In genomic region chr4:40856836-40857362, GRCh38 we compare ENCODE assay signal across 8 cellular contexts.
DNase-seq lines count a peak whose midpoint lies in the region; ATAC-seq and TF ChIP-seq lines count a peak whose summit lies in the region.

No MANE protein-coding gene starts in this region.

- no peaks in the 10 kb centered on the region for H3K27me3 ChIP-seq in brain microvascular endothelial cell (replicated peaks)

- H3K27ac Mint-ChIP-seq in T-cell: no peak overlapping the region

- in situ Hi-C loops in KBM-7 (cut with MboI; ENCODE audit: low pct_unique_long_range_greater_than_20kb, low sequenced_read_pairs): no loop called here
- in situ Hi-C loops in brain microvascular endothelial cell (cut with HindIII; ENCODE audit: low pct_ligation_motif_present, low sequenced_read_pairs): no loop called here

- no peaks in the 10 kb centered on the region for H3K9me3 Mint-ChIP-seq in T-cell

- H3K27ac ChIP-seq in brain microvascular endothelial cell: no peak overlapping the region

- peaks cover 28% of the 10 kb centered on the region for H3K36me3 ChIP-seq in brain microvascular endothelial cell (replicated peaks)

- CTCF ChIA-PET in T-cell (lab: Charles Lee): no interaction called here

- no peak for TF ChIP-seq CTCF in brain microvascular endothelial cell (IDR thresholded peaks at IDR 0.05; ENCODE audit: low read depth, low read length, missing control alignments)

- peak overlapping the region; percentile 59 to 81 (median 73) for H3K4me3 Mint-ChIP-seq in T-cell

- peak overlapping the region; percentile 38 for H3K4me3 ChIP-seq in brain microvascular endothelial cell (ENCODE audit: low read depth, low read length)

- H3K36me3 Mint-ChIP-seq in T-cell: no peaks in the 10 kb centered on the region

- POLR2A ChIA-PET in T-cell (lab: Charles Lee): no interaction called here

- H3K4me1 Mint-ChIP-seq in T-cell: peaks cover 12 to 15% (median 14%) of the 10 kb centered on the region in 3 donors

- DNase-seq in DMS153 treated with DMSO at 0.1 percent for 48 hours (lab: John Stamatoyannopoulos, UW; ENCODE audit: unreplicated experiment) (peak; percentile 30), KBM-7 (peak; percentile 77), T-cell (peak in 24 of 34 experiments; percentile 4 to 49 (median 19)), brain microvascular endothelial cell (no peak), inferior parietal cortex (ENCODE audit: extremely low spot score) (peak; percentile 53), OCI-M1 (lab: John Stamatoyannopoulos, UW) (no peak)
- peak; percentile 80 for DNase-seq in stimulated activated CD4-positive, alpha-beta T cell treated with anti-CD3 and anti-CD28 coated beads, Interleukin-15, amount 100 ng/mL, for 24 hours

- peak; percentile 86 for ATAC-seq in GM21515 (IDR thresholded peaks at IDR 0.05; ENCODE audit: unreplicated experiment)
- ATAC-seq in T-cell (replicated peaks in 1 of 4): peak; percentile 79 to 98 (median 86)

- H3K27me3 Mint-ChIP-seq in T-cell: peaks cover 50 to 51% of the 10 kb centered on the region in 2 donors

Comparison
In these comparisons a context has a peak if more than half of its experiments do, and no peak if none do; other contexts are left out.
1. DNase-seq: peak in DMS153 treated with DMSO at 0.1 percent for 48 hours (single experiment), KBM-7 (single experiment), T-cell (24 of 34), inferior parietal cortex (single experiment) and stimulated activated CD4-positive, alpha-beta T cell treated with anti-CD3 and anti-CD28 coated beads, Interleukin-15, amount 100 ng/mL, for 24 hours (single experiment); none in brain microvascular endothelial cell (single experiment) and OCI-M1 (single experiment).